12 cellular contexts compared by ENCODE assay signal in genomic region chr20:35273449-35274171, GRCh38. TPM values are rescaled to one million over a fixed set of nuclear protein-coding genes. Genes with fewer than 3 reads are reported as not detected.
DNase-seq lines count a peak whose midpoint lies in the region; ATAC-seq, FAIRE-seq and TF ChIP-seq lines count a peak whose summit lies in the region.
"Had no signal": no experiment of that assay in that cellular context is flagged by ENCODE, and none has a peak within 500 bp of the region (broad histone marks: within the 10 kb centered on the region; RNA-seq: fewer than 3 reads in every experiment).

No MANE protein-coding gene starts in this region.

- peaks cover 13% of the 10 kb centered on the region for H3K9me3 Mint-ChIP-seq in glutamatergic neuron (ENCODE audit: unreplicated experiment)

- H3K9ac ChIP-seq in SK-N-SH = no peak overlapping the region

- CTCF ChIA-PET in SK-N-SH (lab: Yijun Ruan, JAX) (interaction anchor here (0.8 to 5.7 kb wide), 4 partner anchors 32 to 177 kb away, joined by 3 to 28 read pairs (median 4); no protein-coding TSS in a partner anchor), OCI-LY7 (lab: Charles Lee; ENCODE audit: unreplicated experiment) (no interaction called here)

- H3K4me3 ChIP-seq in SK-N-SH (ENCODE audit: low read depth in 2 of 2, low read length in 1 of 2) (no peak overlapping the region), OCI-LY7 (ENCODE audit: low read depth, low read length, poor library complexity, severe bottlenecking) (no peak overlapping the region)
- H3K4me3 ChIP-seq: tibial nerve had no signal

- FAIRE-seq in H54 (lab: Jason Lieb, UNC) = no peak

- DNase-seq in SK-N-SH = no peak
- peak; percentile 28 for DNase-seq in OCI-LY7 (ENCODE audit: low spot score)
- no peak for DNase-seq in glutamatergic neuron
- peak in 9 of 10 donors; percentile 29 to 96 (median 76) for DNase-seq in posterior cingulate gyrus
- no peak for DNase-seq in activated CD4-positive, CD25-positive, alpha-beta regulatory T cell (lab: John Stamatoyannopoulos, UW)
- no peak for DNase-seq in H54 (ENCODE audit: insufficient read length, low spot score)
- DNase-seq in stimulated activated CD4-positive, alpha-beta T cell treated with anti-CD3 and anti-CD28 coated beads, Interleukin-1b, Interleukin-23, amount 100 ng/mL, for 48 hours = no peak
- DNase-seq: DND-41, NCI-H226 had no signal

- H3K27me3 ChIP-seq in SK-N-SH (ENCODE audit: insufficient read depth) = no peaks in the 10 kb centered on the region
- H3K27me3 ChIP-seq: tibial nerve had no signal

- no peak for TF ChIP-seq CTCF in SK-N-SH (IDR thresholded peaks at IDR 0.05)
- TF ChIP-seq CTCF in OCI-LY7 (conservative IDR thresholded peaks at IDR 0.05; ENCODE audit: low read length) = no peak
- TF ChIP-seq CTCF in glutamatergic neuron (IDR thresholded peaks at IDR 0.05; ENCODE audit: partially characterized antibody, unreplicated experiment) = no peak

- H2AFZ ChIP-seq in SK-N-SH (ENCODE audit: low read depth) = no peak overlapping the region
- H2AFZ ChIP-seq in OCI-LY7 (ENCODE audit: low read length) = no peak overlapping the region

- TF ChIP-seq POLR2A in H54 (IDR thresholded peaks at IDR 0.05; ENCODE audit: low read depth, low read length) = no peak

- H3K9me3 ChIP-seq in SK-N-SH = no peaks in the 10 kb centered on the region
- H3K9me3 ChIP-seq in OCI-LY7 (ENCODE audit: low read length) = no peaks in the 10 kb centered on the region
- H3K9me3 ChIP-seq: tibial nerve had no signal

- H3K4me1 ChIP-seq in SK-N-SH (ENCODE audit: control insufficient read depth in 1 of 2, insufficient read depth in 2 of 2, low read depth in 1 of 2, low read length in 1 of 2) = peaks cover 6 to 42% of the 10 kb centered on the region in 2 experiments; a peak in 2 of 4 replicates
- peaks cover 14% of the 10 kb centered on the region for H3K4me1 ChIP-seq in OCI-LY7 (ENCODE audit: insufficient read depth, low read length, poor library complexity, severe bottlenecking)

- H3F3A ChIP-seq in SK-N-SH (replicated peaks; ENCODE audit: insufficient read depth) = peaks cover 16% of the 10 kb centered on the region

- ATAC-seq in SK-N-SH treated with all-trans-retinoic acid at 6 μM for 48 hours = no peak

- H3K4me2 ChIP-seq in SK-N-SH (no peak overlapping the region), OCI-LY7 (ENCODE audit: low read length) (no peak overlapping the region)

- no peak overlapping the region for H3K4me3 Mint-ChIP-seq in glutamatergic neuron (ENCODE audit: unreplicated experiment)

- peaks cover 12 to 30% of the 10 kb centered on the region in 2 experiments for H3K36me3 ChIP-seq in SK-N-SH (replicated peaks in 1 of 2; ENCODE audit: control insufficient read depth in 1 of 2, insufficient read depth in 2 of 2, low read length in 1 of 2)
- peaks cover 18% of the 10 kb centered on the region for H3K36me3 ChIP-seq in OCI-LY7 (ENCODE audit: insufficient read depth, low read length)

- H3K79me2 ChIP-seq in SK-N-SH (ENCODE audit: insufficient read depth) (peaks cover 21% of the 10 kb centered on the region), OCI-LY7 (ENCODE audit: insufficient read depth, low read depth, low read length) (peaks cover 9% of the 10 kb centered on the region; the same call in 1 of the 2 replicates)

- H3K9me2 ChIP-seq in SK-N-SH (no peaks in the 10 kb centered on the region), OCI-LY7 (ENCODE audit: insufficient read depth, low read length) (no peaks in the 10 kb centered on the region)

- H3K27ac ChIP-seq in SK-N-SH (ENCODE audit: low read depth in 2 of 2, low read length in 1 of 2) (peak overlapping the region in 1 of 2 experiments; percentile 63; a peak in 2 of 4 replicates), OCI-LY7 (ENCODE audit: low read depth, low read length, poor library complexity, severe bottlenecking) (no peak overlapping the region)
- H3K27ac ChIP-seq: epithelial cell of prostate had no signal

- POLR2A ChIA-PET in SK-N-SH (lab: Yijun Ruan, JAX) (interaction anchor here (0.7 to 1.4 kb wide), 2 partner anchors 11 to 86 kb away, joined by 3 read pairs; partner anchors contain the start of gene EIF6), OCI-LY7 (lab: Charles Lee) (no interaction called here)

- no peak for TF ChIP-seq EP300 in SK-N-SH (IDR thresholded peaks at IDR 0.05; ENCODE audit: borderline replicate concordance in 1 of 2, low read depth in 1 of 2, low read length in 1 of 2)

- intact Hi-C loops in OCI-LY7 (cut with micrococcal nuclease; ENCODE audit: unreplicated experiment) (loop anchor here (10.0 kb wide), 1 partner anchor 399 kb away; the partner anchor contains the start of genes ACSS2 and GGT7), posterior cingulate gyrus (cut with DNase I) (loop anchor here (10.0 kb wide), 1 partner anchor 439 kb away; no protein-coding TSS in a partner anchor)

- peak overlapping the region; percentile 66 for H3K27ac Mint-ChIP-seq in glutamatergic neuron (ENCODE audit: unreplicated experiment)

- WGBS in SK-N-SH (ENCODE audit: low lambda C conversion rate) = 98% methylated on average over 7 of the region's 13 CpGs

- H3K27me3 Mint-ChIP-seq in glutamatergic neuron (ENCODE audit: unreplicated experiment) = peaks cover 8% of the 10 kb centered on the region

- BruUV-seq in OCI-LY7 (replicated peaks; lab: Mats Ljungman, UMichigan) = no TSS peak

- H4K20me1 ChIP-seq in SK-N-SH (ENCODE audit: insufficient read depth) = no peaks in the 10 kb centered on the region
- H4K20me1 ChIP-seq in OCI-LY7 (ENCODE audit: insufficient read depth, low read length) = no peaks in the 10 kb centered on the region

- H3K4me1 Mint-ChIP-seq in glutamatergic neuron (ENCODE audit: low read depth, unreplicated experiment) = peaks cover 11% of the 10 kb centered on the region

- TF ChIP-seq RAD21 in SK-N-SH (IDR thresholded peaks at IDR 0.05; ENCODE audit: low read length) = no peak

- H3K36me3 Mint-ChIP-seq in glutamatergic neuron (ENCODE audit: unreplicated experiment) = no peaks in the 10 kb centered on the region

TF ChIP-seq in SK-N-SH, 30 proteins besides CTCF, POLR2A, EP300 and RAD21 (continues in another document):
- TF ChIP-seq RFX5 (IDR thresholded peaks at IDR 0.05; ENCODE audit: low read length) = peak; percentile 93
- no peak for TF ChIP-seq TAF1 (IDR thresholded peaks at IDR 0.05; ENCODE audit: borderline replicate concordance, low read depth, low read length)
- no peak for TF ChIP-seq YY1 (IDR thresholded peaks at IDR 0.05; ENCODE audit: low read depth)
- TF ChIP-seq TCF12 (IDR thresholded peaks at IDR 0.05) = no peak
- no peak for TF ChIP-seq CHD2 (IDR thresholded peaks at IDR 0.05; ENCODE audit: low read length, partially characterized antibody)
- TF ChIP-seq NFIC (IDR thresholded peaks at IDR 0.05; ENCODE audit: borderline replicate concordance) = no peak
- no peak for TF ChIP-seq GATA2 (CRISPR knock-in tag; IDR thresholded peaks at IDR 0.05)
- TF ChIP-seq, protein P1, sequence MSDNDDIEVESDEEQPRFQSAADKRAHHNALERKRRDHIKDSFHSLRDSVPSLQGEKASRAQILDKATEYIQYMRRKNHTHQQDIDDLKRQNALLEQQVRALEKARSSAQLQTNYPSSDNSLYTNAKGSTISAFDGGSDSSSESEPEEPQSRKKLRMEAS (IDR thresholded peaks at IDR 0.05; ENCODE audit: low read depth) = no peak

TF ChIP-seq in SK-N-SH treated with all-trans-retinoic acid at 6 μM for 48 hours, 23 proteins besides CTCF, POLR2A, EP300 and RAD21:
- no peak for TF ChIP-seq SNAI2 (CRISPR knock-in tag; IDR thresholded peaks at IDR 0.05)
- TF ChIP-seq PATZ1 (CRISPR knock-in tag; IDR thresholded peaks at IDR 0.05; ENCODE audit: borderline replicate concordance) = no peak
- no peak for TF ChIP-seq TCF4 (CRISPR knock-in tag; IDR thresholded peaks at IDR 0.05; ENCODE audit: borderline replicate concordance)

RNA-seq across cellular contexts. Expression of gene MMP24OS, which starts 4.3 kb away (rescaled TPM):
- polyA plus RNA-seq in SK-N-SH (2012; rRNA removed) = 52.4 and 53.1 TPM in 2 replicates
- 45.2 and 58.3 TPM in 2 replicates for polyA plus RNA-seq in SK-N-SH (2012; cell fraction: cytosol; rRNA removed)
- polyA plus RNA-seq in SK-N-SH (2012; cell fraction: nucleus; rRNA removed) = 64.2 and 76.0 TPM in 2 replicates
- total RNA-seq in OCI-LY7 (2014; rRNA removed; shearing (Covaris generic)) = 13.2 and 14.8 TPM in 2 replicates
- total RNA-seq in OCI-LY7 (2022) (44.6 and 48.5 TPM in 2 replicates), glutamatergic neuron (ENCODE audit: unreplicated experiment) (99.0 TPM)

RNA-seq across cellular contexts. Expression of gene EIF6, which starts 11.0 kb away (rescaled TPM):
- polyA plus RNA-seq in SK-N-SH (2012; rRNA removed) = 343 and 356 TPM in 2 replicates
- 174 and 232 TPM in 2 replicates for polyA plus RNA-seq in SK-N-SH (2012; cell fraction: cytosol; rRNA removed)
- 485 and 538 TPM in 2 replicates for polyA plus RNA-seq in SK-N-SH (2012; cell fraction: nucleus; rRNA removed)
- total RNA-seq in OCI-LY7 (2014; rRNA removed; shearing (Covaris generic)) = 93.9 and 113 TPM in 2 replicates
- total RNA-seq in OCI-LY7 (2022) (90.6 and 106 TPM in 2 replicates), glutamatergic neuron (ENCODE audit: unreplicated experiment) (85.2 TPM)

RNA-seq across cellular contexts. Expression of gene FAM83C, which starts 18.6 kb away (rescaled TPM):
- polyA plus RNA-seq in SK-N-SH (2012; rRNA removed) = not detected in 2 replicates
- polyA plus RNA-seq in SK-N-SH (2012; cell fraction: cytosol; rRNA removed) = not detected in 2 replicates
- 0.02 and 0.04 TPM in 2 replicates for polyA plus RNA-seq in SK-N-SH (2012; cell fraction: nucleus; rRNA removed)
- not detected in 2 replicates for total RNA-seq in OCI-LY7 (2014; rRNA removed; shearing (Covaris generic))
- total RNA-seq in OCI-LY7 (2022) (not detected in 2 replicates), glutamatergic neuron (ENCODE audit: unreplicated experiment) (not detected)
- total RNA-seq: tibial nerve had no signal

RNA-seq across cellular contexts. Expression of gene MMP24, which starts 47.1 kb away (rescaled TPM):
- polyA plus RNA-seq in SK-N-SH (2012; rRNA removed) = 18.1 and 19.0 TPM in 2 replicates
- polyA plus RNA-seq in SK-N-SH (2012; cell fraction: cytosol; rRNA removed) = 12.5 and 17.9 TPM in 2 replicates
- polyA plus RNA-seq in SK-N-SH (2012; cell fraction: nucleus; rRNA removed) = 9.5 and 12.9 TPM in 2 replicates
- total RNA-seq in OCI-LY7 (2014; rRNA removed; shearing (Covaris generic)) = not detected in 2 replicates
- total RNA-seq in OCI-LY7 (2022) = not detected in 2 replicates
- 19.0 TPM for total RNA-seq in glutamatergic neuron (ENCODE audit: unreplicated experiment)

Comparison
In these comparisons a context has a peak if more than half of its experiments do, and no peak if none do; other contexts are left out.
1. DNase-seq: peak in OCI-LY7 (single experiment) and posterior cingulate gyrus (9 of 10); none in SK-N-SH (single experiment), glutamatergic neuron (single experiment), activated CD4-positive, CD25-positive, alpha-beta regulatory T cell (0 of 4), H54 (single experiment) and stimulated activated CD4-positive, alpha-beta T cell treated with anti-CD3 and anti-CD28 coated beads, Interleukin-1b, Interleukin-23, amount 100 ng/mL, for 48 hours (single experiment).